In genomic region chr1:152461544-152461943, GRCh38 we compare ENCODE assay signal across 8 cellular contexts. TPM values are rescaled to one million over a fixed set of nuclear protein-coding genes. Genes with fewer than 3 reads are reported as not detected.
A peak's percentile ranks its signal among the peaks of the same experiment; 100 is the strongest.
DNase-seq lines count a peak whose midpoint lies in the region; TF ChIP-seq lines count a peak whose summit lies in the region.

No MANE protein-coding gene starts in this region.

- TF ChIP-seq CTCF in SU-DHL-6 (IDR thresholded peaks at IDR 0.05; ENCODE audit: insufficient read depth, low read length, poor library complexity, severe bottlenecking), result peak; percentile 40
- peak in 2 of 3 experiments; percentile 50 to 58 for TF ChIP-seq CTCF in ascending aorta (IDR thresholded peaks at IDR 0.05)

- H3K27ac ChIP-seq in SU-DHL-6 (ENCODE audit: low read depth, low read length), result no peak overlapping the region
- H3K27ac ChIP-seq in ascending aorta, result no peak overlapping the region

- H3K4me3 ChIP-seq in SU-DHL-6 (ENCODE audit: insufficient read depth, low read length, poor library complexity, severe bottlenecking) (no peak overlapping the region), ascending aorta (no peak overlapping the region)

- no peaks in the 10 kb centered on the region for H3K27me3 ChIP-seq in SU-DHL-6 (ENCODE audit: low read length)
- no peaks in the 10 kb centered on the region for H3K27me3 ChIP-seq in ascending aorta

- no peaks in the 10 kb centered on the region; the same call in 1 of the 2 replicates for H3F3A ChIP-seq in SU-DHL-6 (ENCODE audit: insufficient read depth)

- DNase-seq in DMS53 treated with DMSO at 0.1 percent for 48 hours (lab: John Stamatoyannopoulos, UW; ENCODE audit: unreplicated experiment) (peak; percentile 32), LoVo (ENCODE audit: low spot score) (peak; percentile 68), ascending aorta (ENCODE audit: low spot score in 2 of 2) (no peak), iPS-NIHi7 (ENCODE audit: extremely low spot score) (peak; percentile 12), 8988T (no peak), cerebellar nuclear complex (lab: John Stamatoyannopoulos, UW) (no peak)
- DNase-seq in stimulated activated CD4-positive, alpha-beta T cell treated with anti-CD3 and anti-CD28 coated beads, Interleukin-2, amount 100 ng/mL, for 48 hours, result peak; percentile 63

- no peaks in the 10 kb centered on the region for H4K20me1 ChIP-seq in SU-DHL-6 (ENCODE audit: low read depth, low read length)

- no peak overlapping the region for H3K4me2 ChIP-seq in SU-DHL-6 (ENCODE audit: low read depth, low read length, poor library complexity, severe bottlenecking)

- no peaks in the 10 kb centered on the region for H3K36me3 ChIP-seq in SU-DHL-6 (ENCODE audit: low read length)
- H3K36me3 ChIP-seq in ascending aorta, result no peaks in the 10 kb centered on the region

- H3K9me3 ChIP-seq in SU-DHL-6 (ENCODE audit: insufficient read depth, low read length) (no peaks in the 10 kb centered on the region), ascending aorta (peaks cover 0 to 9% of the 10 kb centered on the region in 2 donors)

- intact Hi-C loops in ascending aorta (cut with DNase I), result no loop called here

- no peaks in the 10 kb centered on the region for H3K9me2 ChIP-seq in SU-DHL-6 (replicated peaks; ENCODE audit: insufficient read depth, low read length)

- H2AFZ ChIP-seq in SU-DHL-6 (ENCODE audit: low read depth, low read length, severe bottlenecking), result no peak overlapping the region

- no peaks in the 10 kb centered on the region for H3K4me1 ChIP-seq in ascending aorta

- H3K9ac ChIP-seq in SU-DHL-6 (ENCODE audit: low read length), result no peak overlapping the region

- no peaks in the 10 kb centered on the region for H3K79me2 ChIP-seq in SU-DHL-6 (ENCODE audit: insufficient read depth, low read length)

RNA-seq across cellular contexts. Expression of gene CRNN, which starts 47.5 kb away (rescaled TPM):
- 0.21 TPM for total RNA-seq in ascending aorta

RNA-seq across cellular contexts. Expression of gene LCE5A, which starts 49.1 kb away (rescaled TPM):
- not detected for total RNA-seq in ascending aorta

RNA-seq across cellular contexts. Expression of gene CRCT1, which starts 52.7 kb away (rescaled TPM):
- total RNA-seq in ascending aorta, result not detected

Comparison
In these comparisons a context has a peak if more than half of its experiments do, and no peak if none do; other contexts are left out.
1. DNase-seq: peak in DMS53 treated with DMSO at 0.1 percent for 48 hours (single experiment), LoVo (single experiment), iPS-NIHi7 (single experiment) and stimulated activated CD4-positive, alpha-beta T cell treated with anti-CD3 and anti-CD28 coated beads, Interleukin-2, amount 100 ng/mL, for 48 hours (2 of 2); none in ascending aorta (0 of 2), 8988T (single experiment) and cerebellar nuclear complex (0 of 2).